22 cellular contexts compared by ENCODE assay signal in the genomic region with DNA sequence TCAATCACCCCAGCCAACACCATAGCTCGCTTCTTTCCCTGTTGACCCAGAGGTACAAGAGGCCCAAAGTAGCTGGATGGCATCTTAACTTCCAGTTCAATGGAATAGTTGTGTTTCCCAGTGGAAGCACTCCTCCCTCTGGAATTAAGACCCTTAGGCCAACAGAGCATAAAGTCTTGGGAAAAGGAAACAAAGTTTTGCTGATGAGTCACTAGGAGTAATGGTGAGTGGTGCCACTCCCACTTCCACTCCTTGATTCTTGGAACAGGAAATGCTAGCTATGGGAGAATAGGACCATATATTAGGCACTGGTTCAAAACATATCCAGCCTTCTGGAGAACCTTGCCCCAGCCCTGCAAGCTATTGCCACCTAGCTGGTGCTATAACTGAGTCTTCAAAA. TPM values are rescaled to one million over a fixed set of nuclear protein-coding genes. Genes with fewer than 3 reads are reported as not detected.
A peak's percentile ranks its signal among the peaks of the same experiment; 100 is the strongest.
DNase-seq lines count a peak whose midpoint lies in the region; ATAC-seq and TF ChIP-seq lines count a peak whose summit lies in the region.
"Had no signal": no experiment of that assay in that cellular context is flagged by ENCODE, and none has a peak within 500 bp of the region (broad histone marks: within the 10 kb centered on the region; RNA-seq: fewer than 3 reads in every experiment).

No MANE protein-coding gene starts in this region.

- TF ChIP-seq POLR2A in adrenal gland (IDR thresholded peaks at IDR 0.05), result no peak

- intact Hi-C loops in adrenal gland (cut with DNase I), result no loop called here

- no peak overlapping the region for H3K27ac ChIP-seq in adrenal gland
- H3K27ac ChIP-seq: neutrophil, stomach had no signal

- WGBS in adrenal gland, 4 donors, result 91 to 100% (median 99%) methylated on average over 1 of the region's 1 CpG

- no peaks in the 10 kb centered on the region for H3K4me1 ChIP-seq in adrenal gland (replicated peaks in 1 of 2)
- H3K4me1 ChIP-seq: stomach had no signal

- H3K27me3 ChIP-seq in adrenal gland, result no peaks in the 10 kb centered on the region

- H3K9me3 ChIP-seq in adrenal gland (replicated peaks in 1 of 3), result no peaks in the 10 kb centered on the region
- H3K9me3 ChIP-seq: neutrophil, stomach had no signal

- no peak overlapping the region for H3K4me3 ChIP-seq in adrenal gland
- H3K4me3 ChIP-seq: stomach had no signal

- TF ChIP-seq CTCF in adrenal gland (IDR thresholded peaks at IDR 0.05), result no peak

- ATAC-seq in GM21367 (IDR thresholded peaks at IDR 0.05; ENCODE audit: unreplicated experiment), result no peak
- no peak for ATAC-seq in GM18867 (IDR thresholded peaks at IDR 0.05; ENCODE audit: unreplicated experiment)
- ATAC-seq: SK-N-SH treated with all-trans-retinoic acid at 6 μM for 48 hours had no signal

- DNase-seq in Daoy (ENCODE audit: low read depth), result peak; percentile 83
- DNase-seq in LoVo (ENCODE audit: low spot score), result peak; percentile 65
- peak; percentile 66 for DNase-seq in dermis blood vessel endothelial cell
- DNase-seq in kidney tubule cell (ENCODE audit: low spot score), result peak; percentile 59
- DNase-seq in adrenal gland, result no peak
- DNase-seq in GOT3 (lab: John Stamatoyannopoulos, UW), result no peak
- DNase-seq: activated CD4-positive, alpha-beta T cell treated with anti-CD3 and anti-CD28 coated beads for 48 hours; activated naive CD4-positive, alpha-beta T cell; CD4-positive, alpha-beta T cell; DMS79; erythroblast; kidney; NCI-H2107; right cardiac atrium; stomach had no signal

- no peaks in the 10 kb centered on the region for H3K36me3 ChIP-seq in adrenal gland (replicated peaks in 1 of 2)
- H3K36me3 ChIP-seq: neutrophil, stomach had no signal

RNA-seq across cellular contexts. Expression of a gene that starts 44.7 kb away (rescaled TPM):
- total RNA-seq in Daoy (2014; rRNA removed; shearing (Covaris generic)), result 1.5 and 4.6 TPM in 2 replicates
- total RNA-seq in dermis blood vessel endothelial cell, result not detected in 2 replicates
- under 1 TPM in 1 of 8 donors, not detected in 7; under 0.01 TPM for total RNA-seq in adrenal gland
- polyA plus RNA-seq in adrenal gland, result under 1 TPM in 1 of 3 donors, not detected in 2; 0.07 TPM
- total RNA-seq: CD4-positive, alpha-beta T cell; stomach; ureter had no signal
- polyA plus RNA-seq: AG04450, IgD-negative memory B cell had no signal

Comparison
In these comparisons a context has a peak if more than half of its experiments do, and no peak if none do; other contexts are left out.
1. DNase-seq: peak in Daoy (single experiment), LoVo (single experiment), dermis blood vessel endothelial cell (single experiment) and kidney tubule cell (single experiment); none in adrenal gland (0 of 7) and GOT3 (single experiment).